ENCODE assay signal across 30 cellular contexts in genomic region chr2:173216668-173217067, GRCh38.
DNase-seq lines count a peak whose midpoint lies in the region; ATAC-seq and TF ChIP-seq lines count a peak whose summit lies in the region.
"Had no signal": no experiment of that assay in that cellular context is flagged by ENCODE, and none has a peak within 500 bp of the region (broad histone marks: within the 10 kb centered on the region; RNA-seq: fewer than 3 reads in every experiment).

No MANE protein-coding gene starts in this region.

- WGBS in GM23248 (ENCODE audit: low coverage in 1 of 2, low lambda C conversion rate in 2 of 2, missing lambda C conversion rate in 2 of 2), 2 experiments, result 93 to 97% methylated on average over 2 of the region's 2 CpGs
- WGBS in esophagus squamous epithelium, 2 donors, result 71 to 97% methylated on average over 2 of the region's 2 CpGs
- WGBS in psoas muscle, 3 donors, result 91 to 94% (median 92%) methylated on average over 2 of the region's 2 CpGs

- H3F3A ChIP-seq in GM23248 (ENCODE audit: insufficient read depth), result no peaks in the 10 kb centered on the region

- no peak overlapping the region for H2AFZ ChIP-seq in GM23248
- no peak overlapping the region for H2AFZ ChIP-seq in OCI-LY3 (ENCODE audit: low read depth, low read length)
- H2AFZ ChIP-seq: parathyroid adenoma had no signal

- H3K4me2 ChIP-seq in GM23248 (ENCODE audit: unreplicated experiment), result no peak overlapping the region
- no peak overlapping the region for H3K4me2 ChIP-seq in OCI-LY3 (ENCODE audit: low read length)

- H3K9ac ChIP-seq in GM23248 (no peak overlapping the region), OCI-LY3 (ENCODE audit: low read length) (no peak overlapping the region)
- H3K9ac ChIP-seq: parathyroid adenoma had no signal

- H3K36me3 ChIP-seq in GM23248 (ENCODE audit: low read depth) (0 out of 2 replicates have a peak, but pooled peaks cover 5% of the 10 kb centered on the region), OCI-LY3 (replicated peaks; ENCODE audit: low read depth, low read length) (peaks cover 4% of the 10 kb centered on the region), esophagus squamous epithelium (no peaks in the 10 kb centered on the region), psoas muscle (ENCODE audit: insufficient read depth in 1 of 2, low read depth in 1 of 2) (peaks cover 0 to 42% of the 10 kb centered on the region in 2 donors)
- H3K36me3 ChIP-seq: suprapubic skin had no signal

- TF ChIP-seq CTCF in OCI-LY3 (IDR thresholded peaks at IDR 0.05; ENCODE audit: low read depth, low read length), result 0 out of 2 replicates have a peak, but pooled peaks have one; percentile 8
- no peak for TF ChIP-seq CTCF in esophagus squamous epithelium (IDR thresholded peaks at IDR 0.05)
- no peak for TF ChIP-seq CTCF in psoas muscle (IDR thresholded peaks at IDR 0.05)

- H3K4me3 ChIP-seq in GM23248 (no peak overlapping the region), OCI-LY3 (ENCODE audit: low read length) (no peak overlapping the region), esophagus squamous epithelium (no peak overlapping the region), psoas muscle (no peak overlapping the region)
- H3K4me3 ChIP-seq: right lobe of liver, suprapubic skin had no signal

- H4K20me1 ChIP-seq in GM23248 (ENCODE audit: insufficient read depth) (no peaks in the 10 kb centered on the region), OCI-LY3 (ENCODE audit: insufficient read depth, low read length) (no peaks in the 10 kb centered on the region)

- H3K9me3 ChIP-seq in GM23248 (ENCODE audit: low read depth) (no peaks in the 10 kb centered on the region), OCI-LY3 (ENCODE audit: insufficient read depth, low read length) (no peaks in the 10 kb centered on the region), esophagus squamous epithelium (no peaks in the 10 kb centered on the region), psoas muscle (no peaks in the 10 kb centered on the region)
- H3K9me3 ChIP-seq: right lobe of liver, suprapubic skin had no signal

- H3K9me2 ChIP-seq in GM23248 (ENCODE audit: insufficient read depth), result no peaks in the 10 kb centered on the region

- DNase-seq in GM23248, result peak; percentile 12
- no peak for DNase-seq in esophagus squamous epithelium (lab: John Stamatoyannopoulos, UW)
- DNase-seq in psoas muscle, result no peak
- no peak for DNase-seq in anterior cingulate cortex (lab: John Stamatoyannopoulos, UW)
- DNase-seq: activated CD4-positive, alpha-beta T cell treated with anti-CD3 and anti-CD28 coated beads for 48 hours; activated gamma-delta T cell; activated T-cell treated with anti-CD3 and anti-CD28 coated beads, Interleukin-2, amount 50 U/mL, for 1 hour; Calu3; cerebellar nuclear complex; GOT3; left ventricle myocardium superior; midbrain; naive thymus-derived CD8-positive, alpha-beta T cell; NCI-H1092; NCI-H2029; NCI-H748 treated with DMSO at 0.1 percent for 48 hours; right lobe of liver; stimulated activated CD4-positive, alpha-beta T cell treated with anti-CD3 and anti-CD28 coated beads, Interleukin-12 subunit alpha, Interleukin-12 subunit beta, amount 100 ng/mL, for 4 hours; stimulated activated CD4-positive, alpha-beta T cell treated with anti-CD3 and anti-CD28 coated beads, Interleukin-4, amount 100 ng/mL, for 24 hours; T-helper 2 cell had no signal

- H3K79me2 ChIP-seq in GM23248 (ENCODE audit: insufficient read depth), result no peaks in the 10 kb centered on the region
- H3K79me2 ChIP-seq in OCI-LY3 (ENCODE audit: low read length), result no peaks in the 10 kb centered on the region
- H3K79me2 ChIP-seq: parathyroid adenoma had no signal

- intact Hi-C loops in esophagus squamous epithelium (cut with DNase I), result no loop called here
- intact Hi-C loops in psoas muscle (cut with DNase I), result no loop called here

- H3K27me3 ChIP-seq in GM23248 (replicated peaks; ENCODE audit: insufficient read depth) (no peaks in the 10 kb centered on the region), OCI-LY3 (ENCODE audit: low read depth, low read length) (no peaks in the 10 kb centered on the region), esophagus squamous epithelium (no peaks in the 10 kb centered on the region), psoas muscle (ENCODE audit: insufficient read depth in 3 of 3, low read length in 2 of 3) (no peaks in the 10 kb centered on the region)
- H3K27me3 ChIP-seq: right lobe of liver, suprapubic skin had no signal

- H3K27ac ChIP-seq in GM23248 (no peak overlapping the region), OCI-LY3 (ENCODE audit: low read length) (no peak overlapping the region), esophagus squamous epithelium (peak overlapping the region in 3 of 4 donors; percentile 12 to 69 (median 23)), psoas muscle (peak overlapping the region; percentile 86)
- H3K27ac ChIP-seq: parathyroid adenoma, right lobe of liver, RWPE1, suprapubic skin, VCaP had no signal

- H3K4me1 ChIP-seq in GM23248 (ENCODE audit: insufficient read depth) (no peaks in the 10 kb centered on the region), OCI-LY3 (ENCODE audit: low read length) (no peaks in the 10 kb centered on the region), esophagus squamous epithelium (peaks cover 8 to 34% (median 13%) of the 10 kb centered on the region in 3 donors), psoas muscle (peaks cover 47% of the 10 kb centered on the region)
- H3K4me1 ChIP-seq: right lobe of liver had no signal

- TF ChIP-seq POLR2A in esophagus squamous epithelium (IDR thresholded peaks at IDR 0.05), result no peak

- in situ Hi-C loops in GM23248 (cut with MboI), result loop anchor here (25.0 kb wide), 1 partner anchor 404 kb away; no protein-coding TSS in a partner anchor

- ATAC-seq in psoas muscle (no peak), HG03442 (IDR thresholded peaks at IDR 0.05; ENCODE audit: unreplicated experiment) (no peak), GM18870 (IDR thresholded peaks at IDR 0.05; ENCODE audit: unreplicated experiment) (no peak), GM19324 (IDR thresholded peaks at IDR 0.05; ENCODE audit: low FRiP score, unreplicated experiment) (no peak)
- ATAC-seq: left ventricle myocardium superior; naive thymus-derived CD8-positive, alpha-beta T cell; right lobe of liver; SK-N-SH treated with all-trans-retinoic acid at 6 μM for 48 hours; stimulated activated memory B cell treated with anti-CD40 and anti-IgM and Interleukin-4, amounts not matched to agents 10 μg/mL and 1 μg/mL and 100 μg/mL, for 72 hours had no signal

Comparison
In these comparisons a context has a peak if more than half of its experiments do, and no peak if none do; other contexts are left out.
1. H3K27ac ChIP-seq: peak in esophagus squamous epithelium (3 of 4) and psoas muscle (single experiment); none in GM23248 (single experiment) and OCI-LY3 (single experiment).